7 cellular contexts compared by ENCODE assay signal in genomic region chr12:32679910-32680217, GRCh38. TPM values are rescaled to one million over a fixed set of nuclear protein-coding genes. Genes with fewer than 3 reads are reported as not detected.
DNase-seq lines count a peak whose midpoint lies in the region; ATAC-seq and TF ChIP-seq lines count a peak whose summit lies in the region.

No MANE protein-coding gene starts in this region.

- no peak for ATAC-seq in stimulated activated memory B cell treated with anti-CD40 and anti-IgM and Interleukin-4, amounts not matched to agents 10 μg/mL and 1 μg/mL and 100 μg/mL, for 72 hours

- H3K4me2 ChIP-seq in hepatocyte, result peak overlapping the region; percentile 84

- H3K9me3 ChIP-seq in WERI-Rb-1 (ENCODE audit: severe bottlenecking), result no peaks in the 10 kb centered on the region
- no peaks in the 10 kb centered on the region for H3K9me3 ChIP-seq in hepatocyte (ENCODE audit: low read depth)

- 1% methylated on average over 14 of the region's 14 CpGs for WGBS in hepatocyte (ENCODE audit: low lambda C conversion rate, missing lambda C conversion rate)

- H2AFZ ChIP-seq in hepatocyte, result peak overlapping the region; percentile 87

- peak overlapping the region; percentile 74 for H3K27ac Mint-ChIP-seq in stimulated activated memory B cell treated with anti-CD40 and anti-IgM and Interleukin-4, amounts not matched to agents 10 μg/mL and 1 μg/mL and 100 μg/mL, for 72 hours

- no peaks in the 10 kb centered on the region for H3K9me2 ChIP-seq in hepatocyte (replicated peaks; ENCODE audit: insufficient read depth)

- DNase-seq in H7 (no peak), WERI-Rb-1 (no peak), hepatocyte (ENCODE audit: low spot score) (no peak), NCI-H524 treated with DMSO at 0.1 percent for 48 hours (lab: John Stamatoyannopoulos, UW) (no peak), iPS-NIHi11 (ENCODE audit: low spot score) (no peak), glomerular visceral epithelial cell (ENCODE audit: extremely low spot score) (no peak)

- peaks cover 48% of the 10 kb centered on the region for H3K79me2 ChIP-seq in hepatocyte

- H4K20me1 ChIP-seq in hepatocyte (ENCODE audit: insufficient read depth, poor library complexity, severe bottlenecking), result peaks cover 15% of the 10 kb centered on the region

- H3K4me1 Mint-ChIP-seq in stimulated activated memory B cell treated with anti-CD40 and anti-IgM and Interleukin-4, amounts not matched to agents 10 μg/mL and 1 μg/mL and 100 μg/mL, for 72 hours, result peaks cover 42% of the 10 kb centered on the region

- peak overlapping the region; percentile 83 for H3K4me3 Mint-ChIP-seq in stimulated activated memory B cell treated with anti-CD40 and anti-IgM and Interleukin-4, amounts not matched to agents 10 μg/mL and 1 μg/mL and 100 μg/mL, for 72 hours

- H3K27ac ChIP-seq in WERI-Rb-1, result peak overlapping the region; percentile 85
- peak overlapping the region; percentile 95 for H3K27ac ChIP-seq in hepatocyte

- H3K4me3 ChIP-seq in H7 (ENCODE audit: insufficient read depth, low read depth, low read length) (peak overlapping the region; percentile 97), WERI-Rb-1 (ENCODE audit: low read depth, low read length) (peak overlapping the region; percentile 58), hepatocyte (peak overlapping the region; percentile 63)

- TF ChIP-seq CTCF in WERI-Rb-1 (IDR thresholded peaks at IDR 0.05; ENCODE audit: low read depth, low read length) (no peak), hepatocyte (IDR thresholded peaks at IDR 0.05; ENCODE audit: poor library complexity) (no peak)

- no peaks in the 10 kb centered on the region for H3K9me3 Mint-ChIP-seq in stimulated activated memory B cell treated with anti-CD40 and anti-IgM and Interleukin-4, amounts not matched to agents 10 μg/mL and 1 μg/mL and 100 μg/mL, for 72 hours

- no peaks in the 10 kb centered on the region for H3K27me3 Mint-ChIP-seq in stimulated activated memory B cell treated with anti-CD40 and anti-IgM and Interleukin-4, amounts not matched to agents 10 μg/mL and 1 μg/mL and 100 μg/mL, for 72 hours

- peaks cover 1% of the 10 kb centered on the region for H3K36me3 Mint-ChIP-seq in stimulated activated memory B cell treated with anti-CD40 and anti-IgM and Interleukin-4, amounts not matched to agents 10 μg/mL and 1 μg/mL and 100 μg/mL, for 72 hours

- H3K36me3 ChIP-seq in H7 (replicated peaks; ENCODE audit: control insufficient read depth, insufficient read depth, low read length) (no peaks in the 10 kb centered on the region), WERI-Rb-1 (peaks cover 26% of the 10 kb centered on the region), hepatocyte (replicated peaks; ENCODE audit: insufficient read depth, low read depth) (no peaks in the 10 kb centered on the region)

- peaks cover 14% of the 10 kb centered on the region for H3K4me1 ChIP-seq in hepatocyte (ENCODE audit: insufficient read depth)

- H3K27me3 ChIP-seq in H7 (ENCODE audit: control insufficient read depth, insufficient read depth, low read length) (no peaks in the 10 kb centered on the region), WERI-Rb-1 (ENCODE audit: insufficient read depth, low read depth, severe bottlenecking) (no peaks in the 10 kb centered on the region), hepatocyte (no peaks in the 10 kb centered on the region)

RNA-seq across cellular contexts. Expression of gene DNM1L, which starts 0.8 kb away (rescaled TPM):
- total RNA-seq in H7 (2014; rRNA removed; shearing (Covaris generic)), result 63.4 and 78.7 TPM in 2 replicates
- 60.1 and 70.8 TPM in 2 replicates for total RNA-seq in hepatocyte
- 35.5 and 49.1 TPM in 2 replicates for polyA plus RNA-seq in hepatocyte
